8 cellular contexts compared by ENCODE assay signal in the genomic region with DNA sequence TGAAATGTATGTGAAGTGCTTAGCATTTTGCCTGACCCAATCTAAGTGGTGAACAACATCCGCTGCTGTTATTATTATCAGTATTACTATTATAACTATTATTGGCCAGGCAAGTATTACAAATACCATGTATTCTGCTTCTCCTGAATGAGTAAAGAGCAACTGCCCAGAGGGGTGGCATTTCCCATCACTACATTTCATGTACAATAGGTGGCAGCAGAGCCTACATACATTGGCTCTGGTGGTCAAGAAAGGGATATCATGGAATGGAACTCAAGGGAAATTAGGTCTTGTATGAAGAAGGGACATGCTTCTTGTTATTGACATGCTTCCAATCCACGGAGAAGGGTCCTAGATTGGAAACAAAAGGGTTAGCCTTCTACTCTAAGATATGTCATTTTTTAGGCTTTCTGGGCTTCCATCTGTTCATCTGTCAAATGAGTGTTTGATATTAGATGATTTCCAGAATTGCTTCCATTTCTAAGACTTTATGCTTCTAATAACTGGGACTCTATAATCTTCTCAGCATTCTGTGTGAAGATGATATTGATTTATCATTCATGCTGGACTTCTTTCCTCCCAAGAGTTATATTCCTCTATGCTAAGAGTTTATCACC.
DNase-seq lines count a peak whose midpoint lies in the region; ATAC-seq and TF ChIP-seq lines count a peak whose summit lies in the region.

No MANE protein-coding gene starts in this region.

- peak; percentile 84 for ATAC-seq in GM18858 (IDR thresholded peaks at IDR 0.05; ENCODE audit: unreplicated experiment)
- no peak for ATAC-seq in HG03045 (IDR thresholded peaks at IDR 0.05; ENCODE audit: unreplicated experiment)
- no peak for ATAC-seq in HG03432 (IDR thresholded peaks at IDR 0.05; ENCODE audit: unreplicated experiment)

- H3K27ac ChIP-seq in C4-2B = no peak overlapping the region

- TF ChIP-seq CTCF in C4-2B (conservative IDR thresholded peaks at IDR 0.05) (peak; percentile 86), nephron (IDR thresholded peaks at IDR 0.05; ENCODE audit: unreplicated experiment in 3 of 3) (peak; percentile 56 to 66 (median 64))

- no peak overlapping the region for H3K4me3 Mint-ChIP-seq in nephron

- DNase-seq in LHCN-M2 (ENCODE audit: low read depth) (peak; percentile 71), RPMI7951 (ENCODE audit: low read depth) (peak; percentile 64), erythroblast (lab: John Stamatoyannopoulos, UW) (peak; percentile 60 to 63)

- peaks cover 11% of the 10 kb centered on the region for H3K4me1 Mint-ChIP-seq in nephron

- H3K27me3 Mint-ChIP-seq in nephron (ENCODE audit: low read depth) = no peaks in the 10 kb centered on the region

- TF ChIP-seq POLR2A in erythroblast (IDR thresholded peaks at IDR 0.05; ENCODE audit: low read length) = no peak

- no peaks in the 10 kb centered on the region for H3K36me3 Mint-ChIP-seq in nephron (ENCODE audit: low read depth)

- H3K9me3 Mint-ChIP-seq in nephron = no peaks in the 10 kb centered on the region

- H3K27ac Mint-ChIP-seq in nephron = no peak overlapping the region
